9 cellular contexts compared by ENCODE assay signal in genomic region chr19:3163230-3163886, GRCh38. TPM values are rescaled to one million over a fixed set of nuclear protein-coding genes. Genes with fewer than 3 reads are reported as not detected.
DNase-seq lines count a peak whose midpoint lies in the region; ATAC-seq, FAIRE-seq and TF ChIP-seq lines count a peak whose summit lies in the region.
"Had no signal": no experiment of that assay in that cellular context is flagged by ENCODE, and none has a peak within 500 bp of the region (broad histone marks: within the 10 kb centered on the region; RNA-seq: fewer than 3 reads in every experiment).

No MANE protein-coding gene starts in this region.

- peaks cover 0 to 3% of the 10 kb centered on the region in 2 experiments; a peak in 3 of 4 replicates for H3K36me3 ChIP-seq in GM12878 (ENCODE audit: control insufficient read depth in 2 of 2, insufficient read depth in 2 of 2, low read length in 1 of 2)

- no peak overlapping the region for H3K27ac ChIP-seq in GM12878 (ENCODE audit: control insufficient read depth, insufficient read depth)

- H3K79me2 ChIP-seq in GM12878 (ENCODE audit: control insufficient read depth, insufficient read depth, low read length) = no peaks in the 10 kb centered on the region

- H2AFZ ChIP-seq in GM12878 (ENCODE audit: control insufficient read depth, low read depth, low read length) = no peak overlapping the region

- CTCF ChIA-PET in GM12878 (lab: Yijun Ruan, JAX) = interaction anchor here (0.6 to 4.1 kb wide), 12 partner anchors 17 to 211 kb away, joined by 3 to 35 read pairs (median 4); no protein-coding TSS in a partner anchor

- SMC1A ChIA-PET in GM12878 (lab: Charles Lee; ENCODE audit: uncharacterized antibody, unreplicated experiment) = interaction anchor here (0.9 to 1.0 kb wide), 2 partner anchors 60 to 88 kb away, joined by 3 read pairs; no protein-coding TSS in a partner anchor

- no peak overlapping the region for H3K4me2 ChIP-seq in GM12878 (ENCODE audit: control insufficient read depth, insufficient read depth)

- H4K20me1 ChIP-seq in GM12878 (ENCODE audit: control insufficient read depth, insufficient read depth) = no peaks in the 10 kb centered on the region

- BruUV-seq in GM12878 (replicated peaks; lab: Mats Ljungman, UMichigan) = no TSS peak

- RAD21 ChIA-PET in GM12878 (lab: Charles Lee; ENCODE audit: unreplicated experiment) = interaction anchor here (1.1 to 1.5 kb wide), 2 partner anchors 31 to 35 kb away, joined by 4 to 7 read pairs; no protein-coding TSS in a partner anchor

- TF ChIP-seq CTCF in GM12878 (IDR thresholded peaks at IDR 0.05 in 2 of 3, conservative IDR thresholded peaks at IDR 0.05 in 1 of 3; ENCODE audit: control insufficient read depth in 2 of 3, extremely low read depth in 1 of 3, insufficient read depth in 1 of 3, low read depth in 3 of 3, low read length in 3 of 3) = peak; percentile 95 to 99 (median 98); a peak in 5 of 6 replicates

- H3K9me3 ChIP-seq in GM12878 (replicated peaks; ENCODE audit: control insufficient read depth, insufficient read depth, low read length) = no peaks in the 10 kb centered on the region; the same call in 2 of the 3 replicates
- H3K9me3 ChIP-seq in iPS-18c (ENCODE audit: control insufficient read depth, insufficient read depth, low read length) = peaks cover 2% of the 10 kb centered on the region

- DNase-seq in SIG-M5 treated with dmso at 0.1 percent for 504 hours (lab: John Stamatoyannopoulos, UW; ENCODE audit: unreplicated experiment) = peak; percentile 53
- no peak for DNase-seq in SIG-M5 (lab: John Stamatoyannopoulos, UW)
- peak; percentile 31 for DNase-seq in NCI-H146 treated with DMSO at 0.1 percent for 48 hours (lab: John Stamatoyannopoulos, UW; ENCODE audit: unreplicated experiment)
- DNase-seq in T1000 (lab: John Stamatoyannopoulos, UW) = peak; percentile 49
- DNase-seq in GM12878 (ENCODE audit: low read depth, low spot score) = no peak
- DNase-seq in stimulated activated CD4-positive, alpha-beta T cell treated with anti-CD3 and anti-CD28 coated beads, Interleukin-15, amount 100 ng/mL, for 24 hours = peak; percentile 76

- TF ChIP-seq EP300 in GM12878 (IDR thresholded peaks at IDR 0.05; ENCODE audit: borderline replicate concordance in 1 of 2, control insufficient read depth in 1 of 2, low read depth in 2 of 2, low read length in 2 of 2) = no peak

- in situ Hi-C loops in GM12878 (cut with MboI) = loop anchor here (5.0 kb wide), 2 partner anchors 86 to 206 kb away; no protein-coding TSS in a partner anchor

- POLR2A ChIA-PET in GM12878 (lab: Charles Lee) = no interaction called here

- H3K9ac ChIP-seq in GM12878 (ENCODE audit: control insufficient read depth, insufficient read depth, low read length) = no peak overlapping the region

- TF ChIP-seq RAD21 in GM12878 (IDR thresholded peaks at IDR 0.05; ENCODE audit: insufficient read depth, low read depth, low read length) = peak; percentile 94

- WGBS in GM12878 (ENCODE audit: insufficient coverage, insufficient replicate concordance, low lambda C conversion rate, missing lambda C conversion rate) = 14% methylated on average over 27 of the region's 27 CpGs

- H3K4me1 ChIP-seq in GM12878 (ENCODE audit: control insufficient read depth, insufficient read depth, low read length) = no peaks in the 10 kb centered on the region

- TF ChIP-seq POLR2A in GM12878 (IDR thresholded peaks at IDR 0.05; ENCODE audit: low read depth, low read length) = no peak

- H3K4me3 ChIP-seq in GM12878 (no peak overlapping the region), iPS-18c (ENCODE audit: insufficient read depth, low read depth, low read length) (peak overlapping the region; percentile 31; the same call in 1 of the 2 replicates)

- FAIRE-seq in GM12878 (lab: Jason Lieb, UNC) = peak; percentile 90
- FAIRE-seq: G401.6 had no signal

- intact Hi-C loops in GM12878 (cut with micrococcal nuclease; ENCODE audit: unreplicated experiment) = loop anchor here (1.0 to 2.0 kb wide), 4 partner anchors 17 to 201 kb away; no protein-coding TSS in a partner anchor

- ATAC-seq in GM12878 (peak; percentile 99), GM19467 (IDR thresholded peaks at IDR 0.05; ENCODE audit: unreplicated experiment) (no peak)

- no peaks in the 10 kb centered on the region for H3K27me3 ChIP-seq in GM12878 (replicated peaks in 1 of 2; ENCODE audit: control insufficient read depth in 2 of 2, insufficient read depth in 2 of 2, low read length in 1 of 2)

TF ChIP-seq in GM12878, 131 proteins besides CTCF, POLR2A, EP300 and RAD21 (continues in another document):
- no peak for TF ChIP-seq BRCA1 (IDR thresholded peaks at IDR 0.05; ENCODE audit: low read depth, low read length)
- TF ChIP-seq PML (IDR thresholded peaks at IDR 0.05; ENCODE audit: low read length) = no peak

RNA-seq across cellular contexts. Expression of gene S1PR4, which starts 15.2 kb away (rescaled TPM):
- 25.9 and 29.4 TPM in 2 replicates for total RNA-seq in GM12878 (2013; cell fraction: nucleolus; rRNA removed)
- total RNA-seq in GM12878 (2014; rRNA removed) = 50.1 and 57.7 TPM in 2 replicates
- 4.7 and 6.1 TPM in 2 replicates for total RNA-seq in GM12878 (2014; rRNA removed; fragmentation: Illumina TruSeq; extraction: Trizol)
- 32.4 and 33.7 TPM in 2 replicates for total RNA-seq in GM12878 (2021)
- polyA plus RNA-seq in GM12878 (2011; ENCODE audit: low read depth) = 5.5 TPM
- polyA plus RNA-seq in GM12878 (2011; rRNA removed) = not detected in 2 replicates
- polyA plus RNA-seq in GM12878 (2011; cell fraction: cytosol; rRNA removed) = 0.04 TPM in 1 of 2 replicates, not detected in the other
- polyA plus RNA-seq in GM12878 (2011; cell fraction: nucleus; rRNA removed) = 0.26 and 0.33 TPM in 2 replicates
- 20.4 and 25.5 TPM in 2 replicates for polyA plus RNA-seq in GM12878 (2012)
- polyA plus RNA-seq in GM12878 (2014; fragmentation: Illumina TruSeq; extraction: Trizol) = 0.54 TPM in 1 of 2 replicates, not detected in the other
- polyA plus RNA-seq in GM12878 (2014; fragmentation: Nextera tagmentation; extraction: Ambion mirVana) = 1 to 10 TPM in 1 of 2 experiments, under 1 TPM in 1; 0.19 to 1.2 TPM
- polyA plus RNA-seq in GM12878 (2014; rRNA removed) = 35.7 and 44.5 TPM in 2 replicates
- 10 to 100 TPM; 42.2 to 43.3 TPM for polyA plus RNA-seq in GM12878 (2016; fragmentation: Nextera tagmentation; extraction: Ambion mirVana)
- not detected in 2 replicates for polyA minus RNA-seq in GM12878 (2011; rRNA and poly(A)+ RNA removed)
- polyA minus RNA-seq in GM12878 (2011; cell fraction: cytosol; rRNA and poly(A)+ RNA removed) = not detected in 2 replicates
- 0.29 TPM in 1 of 2 replicates, not detected in the other for polyA minus RNA-seq in GM12878 (2011; cell fraction: nucleus; rRNA and poly(A)+ RNA removed)

RNA-seq across cellular contexts. Expression of gene NCLN, which starts 22.4 kb away (rescaled TPM):
- 37.3 and 45.2 TPM in 2 replicates for total RNA-seq in GM12878 (2013; cell fraction: nucleolus; rRNA removed)
- total RNA-seq in GM12878 (2014; rRNA removed) (35.0 and 43.0 TPM in 2 replicates), GM12878 (2014; rRNA removed; fragmentation: Illumina TruSeq; extraction: Trizol) (14.5 and 18.6 TPM in 2 replicates), GM12878 (2021) (69.2 and 79.1 TPM in 2 replicates)
- 8.1 TPM for polyA plus RNA-seq in GM12878 (2011; ENCODE audit: low read depth)
- polyA plus RNA-seq in GM12878 (2011; rRNA removed) (10.7 and 29.5 TPM in 2 replicates), GM12878 (2014; fragmentation: Illumina TruSeq; extraction: Trizol) (2.3 and 11.6 TPM in 2 replicates), GM12878 (2014; fragmentation: Nextera tagmentation; extraction: Ambion mirVana) (1 to 10 TPM; 2.2 to 7.2 TPM), GM12878 (2014; rRNA removed) (42.6 and 64.0 TPM in 2 replicates), GM12878 (2016; fragmentation: Nextera tagmentation; extraction: Ambion mirVana) (10 to 100 TPM; 71.8 to 75.2 TPM)
- polyA plus RNA-seq in GM12878 (2011; cell fraction: cytosol; rRNA removed) = 38.7 and 57.3 TPM in 2 replicates
- 95.1 and 119 TPM in 2 replicates for polyA plus RNA-seq in GM12878 (2011; cell fraction: nucleus; rRNA removed)
- polyA plus RNA-seq in GM12878 (2012) = 36.4 and 40.2 TPM in 2 replicates
- 28.0 and 50.8 TPM in 2 replicates for polyA minus RNA-seq in GM12878 (2011; rRNA and poly(A)+ RNA removed)
- polyA minus RNA-seq in GM12878 (2011; cell fraction: cytosol; rRNA and poly(A)+ RNA removed) = 25.0 and 25.9 TPM in 2 replicates
- polyA minus RNA-seq in GM12878 (2011; cell fraction: nucleus; rRNA and poly(A)+ RNA removed) = 12.5 and 24.5 TPM in 2 replicates

RNA-seq across cellular contexts. Expression of gene GNA15, which starts 27.5 kb away (rescaled TPM):
- total RNA-seq in GM12878 (2013; cell fraction: nucleolus; rRNA removed) = 17.5 and 19.5 TPM in 2 replicates
- total RNA-seq in GM12878 (2014; rRNA removed) = 16.7 and 18.0 TPM in 2 replicates
- 8.7 and 9.5 TPM in 2 replicates for total RNA-seq in GM12878 (2014; rRNA removed; fragmentation: Illumina TruSeq; extraction: Trizol)
- 16.2 and 16.9 TPM in 2 replicates for total RNA-seq in GM12878 (2021)
- 1.9 TPM for polyA plus RNA-seq in GM12878 (2011; ENCODE audit: low read depth)
- 10.2 and 16.6 TPM in 2 replicates for polyA plus RNA-seq in GM12878 (2011; rRNA removed)
- polyA plus RNA-seq in GM12878 (2011; cell fraction: cytosol; rRNA removed) = 23.5 and 26.3 TPM in 2 replicates
- polyA plus RNA-seq in GM12878 (2011; cell fraction: nucleus; rRNA removed) = 16.4 and 17.5 TPM in 2 replicates
- 6.3 and 11.1 TPM in 2 replicates for polyA plus RNA-seq in GM12878 (2012)
- polyA plus RNA-seq in GM12878 (2014; fragmentation: Illumina TruSeq; extraction: Trizol) = 2.5 and 7.3 TPM in 2 replicates
- polyA plus RNA-seq in GM12878 (2014; fragmentation: Nextera tagmentation; extraction: Ambion mirVana) = 1 to 10 TPM in 1 of 2 experiments, under 1 TPM in 1; 0.42 to 1.7 TPM
- 13.0 and 13.8 TPM in 2 replicates for polyA plus RNA-seq in GM12878 (2014; rRNA removed)
- polyA plus RNA-seq in GM12878 (2016; fragmentation: Nextera tagmentation; extraction: Ambion mirVana) = 10 to 100 TPM in 1 of 2 experiments, 1 to 10 TPM in 1; 8.7 to 10.1 TPM
- 13.3 and 23.2 TPM in 2 replicates for polyA minus RNA-seq in GM12878 (2011; rRNA and poly(A)+ RNA removed)
- polyA minus RNA-seq in GM12878 (2011; cell fraction: cytosol; rRNA and poly(A)+ RNA removed) = 10.2 and 11.1 TPM in 2 replicates
- polyA minus RNA-seq in GM12878 (2011; cell fraction: nucleus; rRNA and poly(A)+ RNA removed) = 4.6 and 6.2 TPM in 2 replicates

Comparison
In these comparisons a context has a peak if more than half of its experiments do, and no peak if none do; other contexts are left out.
1. DNase-seq: peak in SIG-M5 treated with dmso at 0.1 percent for 504 hours (single experiment), NCI-H146 treated with DMSO at 0.1 percent for 48 hours (single experiment), T1000 (single experiment) and stimulated activated CD4-positive, alpha-beta T cell treated with anti-CD3 and anti-CD28 coated beads, Interleukin-15, amount 100 ng/mL, for 24 hours (single experiment); none in SIG-M5 (single experiment) and GM12878 (single experiment).